8 cellular contexts compared by ENCODE assay signal in the genomic region with DNA sequence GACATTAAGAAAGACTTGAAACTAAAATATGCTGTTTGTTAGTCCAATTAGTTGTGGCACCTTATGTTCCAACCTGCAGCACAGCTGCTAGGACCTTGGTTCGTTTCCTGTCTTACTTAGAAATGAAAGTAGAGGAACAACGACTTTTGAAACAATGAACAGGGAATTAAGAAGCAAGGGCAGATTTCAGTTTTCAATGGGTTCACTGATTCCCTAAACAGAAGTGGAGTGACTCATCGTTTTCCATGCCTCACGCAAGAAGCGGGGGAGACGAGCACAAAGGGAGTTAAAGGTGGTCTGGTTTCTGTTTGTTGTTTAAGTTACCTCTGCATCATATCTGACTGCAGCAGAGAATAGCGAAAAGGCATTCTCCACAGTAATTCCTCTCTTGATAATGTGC. TPM values are rescaled to one million over a fixed set of nuclear protein-coding genes. Genes with fewer than 3 reads are reported as not detected.
DNase-seq lines count a peak whose midpoint lies in the region; ATAC-seq and TF ChIP-seq lines count a peak whose summit lies in the region.

No MANE protein-coding gene starts in this region.

- 64% methylated on average over 7 of the region's 7 CpGs for WGBS in right cardiac atrium
- WGBS in transverse colon (ENCODE audit: low coverage in 1 of 2), 2 donors = 53 to 66% methylated on average over 3 to 7 of the region's 7 CpGs

- H3K4me3 Mint-ChIP-seq in T-helper 17 cell = peak overlapping the region; percentile 87

- TF ChIP-seq CTCF in fibroblast of pulmonary artery (IDR thresholded peaks at IDR 0.05; ENCODE audit: low read length, missing control alignments) (no peak), transverse colon (IDR thresholded peaks at IDR 0.05) (no peak)

- intact Hi-C loops in right cardiac atrium (cut with DNase I) (loop anchor here in 1 of 4 donors (10.0 kb wide), 1 partner anchor 64 kb away; no protein-coding TSS in a partner anchor), Right ventricle myocardium inferior (cut with DNase I) (no loop called here), transverse colon (cut with DNase I; ENCODE audit: low total_unique reads) (no loop called here)

- H3K4me1 Mint-ChIP-seq in T-helper 17 cell = peaks cover 12% of the 10 kb centered on the region

- peak overlapping the region; percentile 89 for H3K27ac Mint-ChIP-seq in T-helper 17 cell

- TF ChIP-seq EP300 in transverse colon (IDR thresholded peaks at IDR 0.05; ENCODE audit: low read depth) = no peak

- H3K9me3 ChIP-seq in right cardiac atrium (ENCODE audit: control insufficient read depth, low read length) (no peaks in the 10 kb centered on the region), T-helper 17 cell (ENCODE audit: control insufficient read depth, low read length, poor library complexity, severe bottlenecking) (no peaks in the 10 kb centered on the region), transverse colon (no peaks in the 10 kb centered on the region)

- DNase-seq in right cardiac atrium (no peak), Right ventricle myocardium inferior (ENCODE audit: missing footprints) (no peak), T-helper 17 cell (no peak), fibroblast of pulmonary artery (ENCODE audit: low read depth) (peak; percentile 79), transverse colon (no peak), hypothalamus (lab: John Stamatoyannopoulos, UW) (no peak), NCI-H526 (lab: John Stamatoyannopoulos, UW) (no peak)

- H3K4me1 ChIP-seq in right cardiac atrium (ENCODE audit: control insufficient read depth, insufficient read depth, low read length) (no peaks in the 10 kb centered on the region), transverse colon (peaks cover 0 to 3% (median 0%) of the 10 kb centered on the region in 4 donors)

- no peaks in the 10 kb centered on the region for H3K27me3 ChIP-seq in right cardiac atrium (ENCODE audit: control insufficient read depth, insufficient read depth)
- H3K27me3 ChIP-seq in transverse colon = no peaks in the 10 kb centered on the region

- no peaks in the 10 kb centered on the region for H3K27me3 Mint-ChIP-seq in T-helper 17 cell

- TF ChIP-seq POLR2A in transverse colon (IDR thresholded peaks at IDR 0.05) = no peak

- in situ Hi-C loops in transverse colon (cut with MboI; ENCODE audit: low pct_ligation_motif_present in 1 of 4, low pct_unique_long_range_greater_than_20kb in 1 of 4, low sequenced_read_pairs in 3 of 4) = no loop called here

- H3K27ac ChIP-seq in right cardiac atrium (ENCODE audit: low read length) (peak overlapping the region; percentile 56), transverse colon (peak overlapping the region; percentile 6 to 32 (median 22))

- H3K36me3 ChIP-seq in transverse colon = peaks cover 0 to 17% (median 3%) of the 10 kb centered on the region in 4 donors

- ATAC-seq in right cardiac atrium (peak in 1 of 2 donors; percentile 52), Right ventricle myocardium inferior (no peak), T-helper 17 cell (peak; percentile 55), HG03457 (IDR thresholded peaks at IDR 0.05; ENCODE audit: unreplicated experiment) (no peak)

- H3K4me3 ChIP-seq in right cardiac atrium (ENCODE audit: low read length) (peak overlapping the region; percentile 18), fibroblast of pulmonary artery (replicated peaks; ENCODE audit: low read depth, low read length) (peak overlapping the region; percentile 30), transverse colon (no peak overlapping the region)

- peaks cover 4% of the 10 kb centered on the region for H3K36me3 Mint-ChIP-seq in T-helper 17 cell (ENCODE audit: low read depth)

RNA-seq across cellular contexts. Expression of a gene that starts 44.8 kb away (rescaled TPM):
- total RNA-seq in right cardiac atrium (10 to 100 TPM; 20.2 to 31.1 (median 23.9) TPM), Right ventricle myocardium inferior (20.0 TPM), T-helper 17 cell (100 to 1,000 TPM; 104 to 119 TPM), transverse colon (10 to 100 TPM in 3 of 4 donors, 1 to 10 TPM in 1; 4.2 to 32.1 (median 18.7) TPM)
- 23.8 TPM for polyA plus RNA-seq in right cardiac atrium

RNA-seq across cellular contexts. Expression of a gene that starts 44.8 kb away (rescaled TPM):
- total RNA-seq in right cardiac atrium (10 to 100 TPM; 16.7 to 20.3 (median 19.0) TPM), Right ventricle myocardium inferior (22.3 TPM), T-helper 17 cell (10 to 100 TPM; 20.2 to 23.0 TPM), transverse colon (10 to 100 TPM in 1 of 4 donors, 1 to 10 TPM in 3; 4.9 to 10.4 (median 7.7) TPM)
- 10.8 TPM for polyA plus RNA-seq in right cardiac atrium

Comparison
In these comparisons a context has a peak if more than half of its experiments do, and no peak if none do; other contexts are left out.
1. H3K4me3 ChIP-seq: peak in right cardiac atrium (single experiment) and fibroblast of pulmonary artery (single experiment); none in transverse colon (0 of 4).